In the genomic region with DNA sequence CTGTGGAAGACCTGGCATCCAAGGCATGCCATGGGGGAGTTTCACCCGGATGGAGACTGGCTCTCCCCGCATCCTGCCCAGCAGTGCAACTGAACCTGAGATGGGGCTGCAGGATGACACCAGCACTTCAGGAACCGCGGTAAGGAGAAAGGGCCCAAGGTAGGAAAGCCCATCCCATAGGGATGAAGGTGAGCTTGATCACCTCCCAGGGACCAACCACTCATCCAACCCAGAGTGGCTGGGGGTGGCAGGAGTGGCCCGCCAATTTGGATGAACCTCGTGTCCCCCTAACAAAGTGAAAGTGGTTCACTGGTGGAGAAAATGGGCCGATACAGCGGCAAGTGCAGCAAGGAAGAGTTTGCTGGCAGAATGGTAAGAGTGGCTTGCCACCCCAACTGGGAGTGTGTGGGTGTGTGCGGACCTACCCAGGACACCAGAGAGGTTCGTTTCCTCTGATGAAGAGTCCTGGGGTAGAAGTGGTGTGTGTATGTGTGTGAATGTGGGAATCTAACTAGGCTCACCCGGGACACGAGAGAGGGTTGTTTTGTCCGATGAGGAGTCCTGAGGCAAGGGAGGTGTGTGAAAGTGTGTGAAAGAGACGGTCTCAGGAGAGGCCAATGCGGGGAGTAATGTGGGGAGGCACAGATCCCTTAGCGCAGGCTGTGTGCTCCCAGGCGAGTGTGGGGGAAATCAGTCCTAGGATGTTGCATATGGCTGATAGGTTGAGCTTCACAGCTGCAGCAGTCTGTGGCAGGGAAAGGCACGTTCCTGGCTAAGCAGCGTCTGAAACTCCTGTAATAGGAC, we compare ENCODE assay signal across 8 cellular contexts. TPM values are rescaled to one million over a fixed set of nuclear protein-coding genes. Genes with fewer than 3 reads are reported as not detected.
DNase-seq lines count a peak whose midpoint lies in the region; ATAC-seq, FAIRE-seq and TF ChIP-seq lines count a peak whose summit lies in the region.

No MANE protein-coding gene starts in this region.

- no peak overlapping the region for H2AFZ ChIP-seq in PC-3 (ENCODE audit: low read length)

- BruUV-seq in PC-3 (replicated peaks; lab: Mats Ljungman, UMichigan) = no TSS peak

- H3K36me3 ChIP-seq in PC-3 (ENCODE audit: low read depth, low read length) (no peaks in the 10 kb centered on the region), esophagus squamous epithelium (no peaks in the 10 kb centered on the region), neutrophil (no peaks in the 10 kb centered on the region), adrenal gland (replicated peaks in 1 of 2) (no peaks in the 10 kb centered on the region)

- no peak for FAIRE-seq in H54 (lab: Jason Lieb, UNC)

- ATAC-seq in PC-3 (no peak), GM19463 (IDR thresholded peaks at IDR 0.05; ENCODE audit: unreplicated experiment) (no peak), HG02763 (IDR thresholded peaks at IDR 0.05; ENCODE audit: unreplicated experiment) (no peak)

- no peaks in the 10 kb centered on the region for H4K20me1 ChIP-seq in PC-3 (ENCODE audit: low read length)

- CTCF ChIA-PET in PC-3 (lab: Charles Lee) = no interaction called here

- H3K9me2 ChIP-seq in PC-3 (replicated peaks; ENCODE audit: low read length) = no peaks in the 10 kb centered on the region

- no peak overlapping the region for H3K27ac ChIP-seq in PC-3 (ENCODE audit: low read length)
- H3K27ac ChIP-seq in esophagus squamous epithelium = peak overlapping the region; percentile 57 to 88 (median 83)
- peak overlapping the region; percentile 81 for H3K27ac ChIP-seq in neutrophil
- H3K27ac ChIP-seq in adrenal gland = peak overlapping the region in 2 of 5 donors; percentile 23 to 47

- no peaks in the 10 kb centered on the region for H3F3A ChIP-seq in PC-3 (ENCODE audit: low read length, unreplicated experiment)

- H3K4me1 ChIP-seq in PC-3 (ENCODE audit: insufficient read depth, low read length) (peaks cover 18% of the 10 kb centered on the region), esophagus squamous epithelium (peaks cover 20 to 44% (median 25%) of the 10 kb centered on the region in 3 donors), neutrophil (ENCODE audit: control insufficient read depth in 1 of 2, insufficient read depth in 1 of 2, low read depth in 1 of 2, low read length in 1 of 2) (peaks cover 47% of the 10 kb centered on the region in 2 experiments), adrenal gland (replicated peaks in 1 of 2) (peaks cover 35 to 48% of the 10 kb centered on the region in 2 donors)

- TF ChIP-seq POLR2A in esophagus squamous epithelium (IDR thresholded peaks at IDR 0.05) (no peak), adrenal gland (IDR thresholded peaks at IDR 0.05) (no peak), H54 (IDR thresholded peaks at IDR 0.05; ENCODE audit: low read depth, low read length) (no peak)

- 41 to 50% methylated on average over 15 to 16 of the region's 19 CpGs for WGBS in esophagus squamous epithelium, 2 donors
- 62 to 74% (median 63%) methylated on average over 18 to 19 of the region's 19 CpGs for WGBS in adrenal gland, 4 donors

- TF ChIP-seq CTCF in PC-3 (conservative IDR thresholded peaks at IDR 0.05; ENCODE audit: low read depth, low read length) (no peak), esophagus squamous epithelium (IDR thresholded peaks at IDR 0.05) (no peak), neutrophil (IDR thresholded peaks at IDR 0.05) (no peak), adrenal gland (IDR thresholded peaks at IDR 0.05) (no peak)

- no peaks in the 10 kb centered on the region for H3K79me2 ChIP-seq in PC-3 (ENCODE audit: low read length)

- POLR2A ChIA-PET in PC-3 (lab: Charles Lee; ENCODE audit: unreplicated experiment) = no interaction called here

- DNase-seq in DMS79 (lab: John Stamatoyannopoulos, UW) (peak; percentile 2), PC-3 (no peak), esophagus squamous epithelium (lab: John Stamatoyannopoulos, UW) (no peak), adrenal gland (no peak), H54 (ENCODE audit: insufficient read length, low spot score) (no peak)

- H3K4me3 ChIP-seq in PC-3 (ENCODE audit: low read length) (0 out of 2 replicates have a peak overlapping the region, but pooled peaks have one; percentile 62), esophagus squamous epithelium (peak overlapping the region; percentile 29 to 60 (median 47)), neutrophil (ENCODE audit: low read depth in 1 of 2, low read length in 1 of 2) (peak overlapping the region; percentile 63 to 64), adrenal gland (peak overlapping the region in 1 of 4 donors; percentile 49)

- intact Hi-C loops in PC-3 (cut with micrococcal nuclease) (no loop called here), esophagus squamous epithelium (cut with DNase I) (no loop called here), adrenal gland (cut with DNase I) (no loop called here)

- H3K9me3 ChIP-seq in PC-3 (ENCODE audit: low read length) (no peaks in the 10 kb centered on the region), esophagus squamous epithelium (no peaks in the 10 kb centered on the region), neutrophil (no peaks in the 10 kb centered on the region), adrenal gland (replicated peaks in 1 of 3) (no peaks in the 10 kb centered on the region)

- peak overlapping the region; percentile 81 for H3K4me2 ChIP-seq in PC-3 (ENCODE audit: low read length)

- no peak overlapping the region for H3K9ac ChIP-seq in PC-3 (ENCODE audit: low read length)

- no peaks in the 10 kb centered on the region for H3K27me3 ChIP-seq in PC-3 (ENCODE audit: low read length)
- no peaks in the 10 kb centered on the region for H3K27me3 ChIP-seq in esophagus squamous epithelium
- H3K27me3 ChIP-seq in neutrophil = no peaks in the 10 kb centered on the region
- H3K27me3 ChIP-seq in adrenal gland = no peaks in the 10 kb centered on the region

RNA-seq across cellular contexts. Expression of gene ACSM1, which starts 22.6 kb away (rescaled TPM):
- total RNA-seq in PC-3 (2014; rRNA removed) (not detected in 2 replicates), esophagus squamous epithelium (1 to 10 TPM in 1 of 4 donors, under 1 TPM in 2, not detected in 1; 0.13 to 1.3 (median 0.76) TPM), adrenal gland (1 to 10 TPM in 1 of 8 donors, under 1 TPM in 4, not detected in 3; 0.28 to 1.8 (median 0.47) TPM)
- polyA plus RNA-seq in adrenal gland = 1 to 10 TPM in 1 of 3 donors, under 1 TPM in 2; 0.13 to 2.4 (median 0.32) TPM
